Comparison of ENCODE assay signal across 1 cellular context in the genomic region with DNA sequence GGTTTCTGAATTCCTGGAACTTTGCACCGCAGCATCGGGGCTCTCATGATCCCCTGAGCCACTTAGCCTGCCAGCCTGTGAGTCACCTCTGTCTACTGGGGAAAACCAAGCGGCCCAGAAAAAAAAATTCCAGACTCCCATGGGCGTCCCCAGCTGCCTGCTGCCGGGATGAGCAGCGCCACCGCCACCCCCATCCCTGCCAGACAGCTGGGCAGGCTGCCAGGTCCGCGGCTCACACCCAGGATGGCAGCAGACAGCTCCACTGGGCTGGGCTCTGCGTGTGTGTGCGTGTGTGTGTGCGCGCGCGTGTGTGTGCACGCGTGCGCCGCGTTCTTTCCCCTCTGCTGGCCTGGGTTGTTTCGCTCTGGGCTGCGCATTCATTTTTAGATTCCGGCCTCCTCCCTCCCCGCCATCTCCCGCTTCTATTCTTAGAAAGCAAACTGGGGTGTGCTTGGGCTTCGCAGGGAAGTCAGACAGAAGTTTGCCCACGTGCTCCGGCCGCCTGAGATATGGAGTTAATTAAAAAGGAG.
TF ChIP-seq lines count a peak whose summit lies in the region.

No MANE protein-coding gene starts in this region.

TF ChIP-seq in SK-N-SH, 30 proteins besides CTCF, POLR2A, EP300 and RAD21 (continued from another document):
- TF ChIP-seq TCF12 (IDR thresholded peaks at IDR 0.05) (peak; percentile 63), NRF1 (IDR thresholded peaks at IDR 0.05; ENCODE audit: low read depth, low read length) (peak; percentile 54), MXI1 (IDR thresholded peaks at IDR 0.05; ENCODE audit: low read depth, low read length) (peak; percentile 93), TAF1 (IDR thresholded peaks at IDR 0.05; ENCODE audit: borderline replicate concordance, low read depth, low read length) (peak; percentile 24; the same call in 1 of the 2 replicates), SMC3 (IDR thresholded peaks at IDR 0.05; ENCODE audit: low read depth, low read length) (peak; percentile 47), ELF1 (IDR thresholded peaks at IDR 0.05) (no peak), JUND (IDR thresholded peaks at IDR 0.05) (peak; percentile 39), EZH2phosphoT487 (IDR thresholded peaks at IDR 0.05; ENCODE audit: borderline replicate concordance, low read depth) (no peak), FOXM1 (IDR thresholded peaks at IDR 0.05; ENCODE audit: low read depth) (no peak), GABPA (IDR thresholded peaks at IDR 0.05; ENCODE audit: low read depth) (no peak), RXRA (IDR thresholded peaks at IDR 0.05; ENCODE audit: borderline replicate concordance, low read depth) (no peak), SIN3A (IDR thresholded peaks at IDR 0.05; ENCODE audit: borderline replicate concordance, low read depth, low read length) (peak; percentile 49; the same call in 1 of the 2 replicates), RCOR1 (IDR thresholded peaks at IDR 0.05; ENCODE audit: low read length) (peak; percentile 45), FOXJ3 (CRISPR knock-in tag; IDR thresholded peaks at IDR 0.05) (0 out of 2 replicates have a peak, but pooled peaks have one; percentile 64)
- TF ChIP-seq, protein P1, sequence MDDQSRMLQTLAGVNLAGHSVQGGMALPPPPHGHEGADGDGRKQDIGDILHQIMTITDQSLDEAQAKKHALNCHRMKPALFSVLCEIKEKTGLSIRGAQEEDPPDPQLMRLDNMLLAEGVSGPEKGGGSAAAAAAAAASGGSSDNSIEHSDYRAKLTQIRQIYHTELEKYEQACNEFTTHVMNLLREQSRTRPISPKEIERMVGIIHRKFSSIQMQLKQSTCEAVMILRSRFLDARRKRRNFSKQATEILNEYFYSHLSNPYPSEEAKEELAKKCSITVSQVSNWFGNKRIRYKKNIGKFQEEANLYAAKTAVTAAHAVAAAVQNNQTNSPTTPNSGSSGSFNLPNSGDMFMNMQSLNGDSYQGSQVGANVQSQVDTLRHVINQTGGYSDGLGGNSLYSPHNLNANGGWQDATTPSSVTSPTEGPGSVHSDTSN (IDR thresholded peaks at IDR 0.05): peak; percentile 47; the same call in 1 of the 2 replicates
- TF ChIP-seq, protein P2, sequence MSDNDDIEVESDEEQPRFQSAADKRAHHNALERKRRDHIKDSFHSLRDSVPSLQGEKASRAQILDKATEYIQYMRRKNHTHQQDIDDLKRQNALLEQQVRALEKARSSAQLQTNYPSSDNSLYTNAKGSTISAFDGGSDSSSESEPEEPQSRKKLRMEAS (IDR thresholded peaks at IDR 0.05; ENCODE audit: low read depth): peak; percentile 94
- TF ChIP-seq, protein P3, sequence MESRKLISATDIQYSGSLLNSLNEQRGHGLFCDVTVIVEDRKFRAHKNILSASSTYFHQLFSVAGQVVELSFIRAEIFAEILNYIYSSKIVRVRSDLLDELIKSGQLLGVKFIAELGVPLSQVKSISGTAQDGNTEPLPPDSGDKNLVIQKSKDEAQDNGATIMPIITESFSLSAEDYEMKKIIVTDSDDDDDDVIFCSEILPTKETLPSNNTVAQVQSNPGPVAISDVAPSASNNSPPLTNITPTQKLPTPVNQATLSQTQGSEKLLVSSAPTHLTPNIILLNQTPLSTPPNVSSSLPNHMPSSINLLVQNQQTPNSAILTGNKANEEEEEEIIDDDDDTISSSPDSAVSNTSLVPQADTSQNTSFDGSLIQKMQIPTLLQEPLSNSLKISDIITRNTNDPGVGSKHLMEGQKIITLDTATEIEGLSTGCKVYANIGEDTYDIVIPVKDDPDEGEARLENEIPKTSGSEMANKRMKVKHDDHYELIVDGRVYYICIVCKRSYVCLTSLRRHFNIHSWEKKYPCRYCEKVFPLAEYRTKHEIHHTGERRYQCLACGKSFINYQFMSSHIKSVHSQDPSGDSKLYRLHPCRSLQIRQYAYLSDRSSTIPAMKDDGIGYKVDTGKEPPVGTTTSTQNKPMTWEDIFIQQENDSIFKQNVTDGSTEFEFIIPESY (IDR thresholded peaks at IDR 0.05; ENCODE audit: borderline replicate concordance, low read depth): no peak
- TF ChIP-seq, protein P4, sequence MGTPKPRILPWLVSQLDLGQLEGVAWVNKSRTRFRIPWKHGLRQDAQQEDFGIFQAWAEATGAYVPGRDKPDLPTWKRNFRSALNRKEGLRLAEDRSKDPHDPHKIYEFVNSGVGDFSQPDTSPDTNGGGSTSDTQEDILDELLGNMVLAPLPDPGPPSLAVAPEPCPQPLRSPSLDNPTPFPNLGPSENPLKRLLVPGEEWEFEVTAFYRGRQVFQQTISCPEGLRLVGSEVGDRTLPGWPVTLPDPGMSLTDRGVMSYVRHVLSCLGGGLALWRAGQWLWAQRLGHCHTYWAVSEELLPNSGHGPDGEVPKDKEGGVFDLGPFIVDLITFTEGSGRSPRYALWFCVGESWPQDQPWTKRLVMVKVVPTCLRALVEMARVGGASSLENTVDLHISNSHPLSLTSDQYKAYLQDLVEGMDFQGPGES (IDR thresholded peaks at IDR 0.05; ENCODE audit: low read depth, low read length): no peak
- TF ChIP-seq, protein P5, sequence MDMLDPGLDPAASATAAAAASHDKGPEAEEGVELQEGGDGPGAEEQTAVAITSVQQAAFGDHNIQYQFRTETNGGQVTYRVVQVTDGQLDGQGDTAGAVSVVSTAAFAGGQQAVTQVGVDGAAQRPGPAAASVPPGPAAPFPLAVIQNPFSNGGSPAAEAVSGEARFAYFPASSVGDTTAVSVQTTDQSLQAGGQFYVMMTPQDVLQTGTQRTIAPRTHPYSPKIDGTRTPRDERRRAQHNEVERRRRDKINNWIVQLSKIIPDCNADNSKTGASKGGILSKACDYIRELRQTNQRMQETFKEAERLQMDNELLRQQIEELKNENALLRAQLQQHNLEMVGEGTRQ (IDR thresholded peaks at IDR 0.05; ENCODE audit: borderline replicate concordance, low read depth, low read length): no peak
TF ChIP-seq in SK-N-SH: peak in this region for 19.
